In genomic region chr15:99613481-99613880, GRCh38 we compare ENCODE assay signal across 15 cellular contexts. TPM values are rescaled to one million over a fixed set of nuclear protein-coding genes. Genes with fewer than 3 reads are reported as not detected.
DNase-seq lines count a peak whose midpoint lies in the region; ATAC-seq, FAIRE-seq and TF ChIP-seq lines count a peak whose summit lies in the region.
"Had no signal": no experiment of that assay in that cellular context is flagged by ENCODE, and none has a peak within 500 bp of the region (broad histone marks: within the 10 kb centered on the region; RNA-seq: fewer than 3 reads in every experiment).

No MANE protein-coding gene starts in this region.

- H3K9ac ChIP-seq in liver (ENCODE audit: low read depth in 1 of 2, low read length in 2 of 2) = no peak overlapping the region
- no peak overlapping the region for H3K9ac ChIP-seq in HepG2 (ENCODE audit: insufficient read depth, low read depth, low read length)

- H3K9me3 ChIP-seq in liver (ENCODE audit: control insufficient read depth in 4 of 4, low read length in 3 of 4) (no peaks in the 10 kb centered on the region), HepG2 (ENCODE audit: low read length) (no peaks in the 10 kb centered on the region), neutrophil (no peaks in the 10 kb centered on the region)
- H3K9me3 ChIP-seq: Caco-2 had no signal

- no peak for DNase-seq in HepG2 (ENCODE audit: low spot score)
- DNase-seq in fibroblast of villous mesenchyme (ENCODE audit: low read depth) = peak; percentile 37
- DNase-seq in GM10266 (ENCODE audit: extremely low spot score) = no peak
- no peak for DNase-seq in SHP77 (lab: John Stamatoyannopoulos, UW)
- DNase-seq in NCI-H1436 treated with DMSO at 0.1 percent for 48 hours (lab: John Stamatoyannopoulos, UW) = no peak
- DNase-seq in stimulated activated CD4-positive, alpha-beta T cell treated with anti-CD3 and anti-CD28 coated beads, Interleukin-4, amount 100 ng/mL, for 1 hour = no peak
- DNase-seq: DMS53, NCI-H1436, NCI-H2081, NCI-H524 treated with DMSO at 0.1 percent for 48 hours had no signal

- FAIRE-seq in HepG2 (lab: Jason Lieb, UNC) = no peak

- POLR2A ChIA-PET in HepG2 (lab: Yijun Ruan, JAX) = no interaction called here

- ATAC-seq in HepG2 = no peak
- ATAC-seq: HCT116 had no signal

- H3K4me1 ChIP-seq in liver (ENCODE audit: control insufficient read depth in 4 of 4, insufficient read depth in 4 of 4, low read length in 3 of 4) (peaks cover 11 to 40% (median 38%) of the 10 kb centered on the region in 4 donors), HepG2 (ENCODE audit: insufficient read depth, low read length) (peaks cover 32% of the 10 kb centered on the region), neutrophil (ENCODE audit: control insufficient read depth in 1 of 2, insufficient read depth in 1 of 2, low read depth in 1 of 2, low read length in 1 of 2) (peaks cover 49 to 51% of the 10 kb centered on the region in 2 experiments)

- TF ChIP-seq EP300 in HepG2 (IDR thresholded peaks at IDR 0.05; ENCODE audit: low read depth in 2 of 2, low read length in 2 of 2) (no peak), HepG2 (CRISPR knock-in tag; IDR thresholded peaks at IDR 0.05; ENCODE audit: borderline replicate concordance) (no peak)

- H3K27me3 ChIP-seq in liver (ENCODE audit: control insufficient read depth in 4 of 4, insufficient read depth in 4 of 4, low read length in 3 of 4) = no peaks in the 10 kb centered on the region
- no peaks in the 10 kb centered on the region for H3K27me3 ChIP-seq in HepG2 (ENCODE audit: control insufficient read depth in 1 of 2, insufficient read depth in 2 of 2, low read length in 2 of 2)
- no peaks in the 10 kb centered on the region for H3K27me3 ChIP-seq in neutrophil

- CTCF ChIA-PET in HepG2 (lab: Yijun Ruan, JAX; ENCODE audit: low intra/inter-chr PET ratio, low total read pairs) = no interaction called here

- no peak for TF ChIP-seq CTCF in liver (IDR thresholded peaks at IDR 0.05; ENCODE audit: low read depth, low read length, missing input control)
- TF ChIP-seq CTCF in HepG2 (CRISPR knock-in tag; IDR thresholded peaks at IDR 0.05) = no peak
- no peak for TF ChIP-seq CTCF in fibroblast of villous mesenchyme (IDR thresholded peaks at IDR 0.05; ENCODE audit: insufficient read depth, low read depth, low read length)
- TF ChIP-seq CTCF in neutrophil (IDR thresholded peaks at IDR 0.05) = no peak
- TF ChIP-seq CTCF in GM10266 (IDR thresholded peaks at IDR 0.05; ENCODE audit: control insufficient read depth, insufficient read depth, low read depth, missing control alignments) = no peak

- H3K4me3 ChIP-seq in liver (ENCODE audit: low read depth in 1 of 3, low read length in 3 of 3) = no peak overlapping the region
- no peak overlapping the region for H3K4me3 ChIP-seq in HepG2 (replicated peaks in 1 of 3; ENCODE audit: insufficient read depth in 1 of 3, low read depth in 2 of 3, low read length in 3 of 3)
- H3K4me3 ChIP-seq in fibroblast of villous mesenchyme (ENCODE audit: low read depth, low read length) = no peak overlapping the region
- no peak overlapping the region for H3K4me3 ChIP-seq in neutrophil (ENCODE audit: low read depth in 1 of 2, low read length in 1 of 2)

- no peaks in the 10 kb centered on the region for H3K36me3 ChIP-seq in liver (ENCODE audit: control insufficient read depth in 4 of 4, insufficient read depth in 3 of 4, low read depth in 1 of 4, low read length in 3 of 4)
- no peaks in the 10 kb centered on the region for H3K36me3 ChIP-seq in HepG2 (replicated peaks in 1 of 2; ENCODE audit: control insufficient read depth in 1 of 2, insufficient read depth in 2 of 2, low read length in 2 of 2)
- H3K36me3 ChIP-seq in neutrophil = no peaks in the 10 kb centered on the region

- 68% methylated on average over 3 of the region's 3 CpGs for whole genome bisulfite sequencing in liver
- WGBS in HepG2 (ENCODE audit: low lambda C conversion rate) = 92% methylated on average over 3 of the region's 3 CpGs

- no peak for TF ChIP-seq POLR2A in HepG2 (IDR thresholded peaks at IDR 0.05; ENCODE audit: insufficient read depth in 1 of 2, low read depth in 2 of 2, low read length in 2 of 2)

- TF ChIP-seq RAD21 in liver (IDR thresholded peaks at IDR 0.05) = no peak
- no peak for TF ChIP-seq RAD21 in HepG2 (CRISPR knock-in tag; IDR thresholded peaks at IDR 0.05)

- H2AFZ ChIP-seq in HepG2 (ENCODE audit: low read length) = no peak overlapping the region

- no peak overlapping the region for H3K4me2 ChIP-seq in HepG2 (ENCODE audit: low read depth, low read length)

- in situ Hi-C loops in HepG2 (cut with HindIII; ENCODE audit: extremely low pct_ligation_motif_present, low pct_unique_long_range_greater_than_20kb) = no loop called here

- H3K27ac ChIP-seq in liver (ENCODE audit: low read depth in 1 of 2, low read length in 2 of 2) (peak overlapping the region; percentile 72 to 94), HepG2 (ENCODE audit: extremely low read length, insufficient read depth, low read length) (no peak overlapping the region), neutrophil (peak overlapping the region; percentile 80)
- H3K27ac ChIP-seq: C4-2B had no signal

- intact Hi-C loops in HepG2 (cut with micrococcal nuclease; ENCODE audit: unreplicated experiment) = no loop called here

- 0 out of 2 replicates have a peak, but pooled peaks cover 6% of the 10 kb centered on the region for H4K20me1 ChIP-seq in HepG2 (ENCODE audit: insufficient read depth, low read length)

- no TSS peak for BruUV-seq in HepG2 (replicated peaks; lab: Mats Ljungman, UMichigan)

- peaks cover 60% of the 10 kb centered on the region for H3K79me2 ChIP-seq in HepG2 (ENCODE audit: insufficient read depth, low read length)

TF ChIP-seq in liver, 16 proteins besides CTCF, POLR2A, EP300 and RAD21 (continues in another document):
- no peak for TF ChIP-seq ZBTB33 (IDR thresholded peaks at IDR 0.05)
- TF ChIP-seq TAF1 (conservative IDR thresholded peaks at IDR 0.05) = no peak
- TF ChIP-seq FOXA1 (IDR thresholded peaks at IDR 0.05) = no peak
- no peak for TF ChIP-seq FOXA2 (IDR thresholded peaks at IDR 0.05)
- no peak for TF ChIP-seq HNF4A (conservative IDR thresholded peaks at IDR 0.05)

TF ChIP-seq in HepG2, 621 proteins besides CTCF, POLR2A, EP300 and RAD21 (continues in another document):
- TF ChIP-seq ZNF709 (CRISPR knock-in tag; IDR thresholded peaks at IDR 0.05) = no peak
- TF ChIP-seq, protein P1, sequence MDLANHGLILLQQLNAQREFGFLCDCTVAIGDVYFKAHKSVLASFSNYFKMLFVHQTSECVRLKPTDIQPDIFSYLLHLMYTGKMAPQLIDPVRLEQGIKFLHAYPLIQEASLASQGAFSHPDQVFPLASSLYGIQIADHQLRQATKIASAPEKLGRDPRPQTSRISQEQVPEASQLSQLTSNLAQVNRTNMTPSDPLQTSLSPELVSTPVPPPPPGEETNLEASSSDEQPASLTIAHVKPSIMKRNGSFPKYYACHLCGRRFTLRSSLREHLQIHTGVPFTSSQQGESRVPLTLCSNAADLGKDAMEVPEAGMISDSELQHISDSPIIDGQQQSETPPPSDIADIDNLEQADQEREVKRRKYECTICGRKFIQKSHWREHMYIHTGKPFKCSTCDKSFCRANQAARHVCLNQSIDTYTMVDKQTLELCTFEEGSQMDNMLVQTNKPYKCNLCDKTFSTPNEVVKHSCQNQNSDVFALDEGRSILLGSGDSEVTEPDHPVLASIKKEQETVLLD (CRISPR knock-in tag; IDR thresholded peaks at IDR 0.05; ENCODE audit: low read depth) = no peak
- no peak for TF ChIP-seq ATF4 (CRISPR knock-in tag; IDR thresholded peaks at IDR 0.05)
- TF ChIP-seq ZNF704 (CRISPR knock-in tag; IDR thresholded peaks at IDR 0.05; ENCODE audit: borderline replicate concordance) = no peak

RNA-seq across cellular contexts. Expression of gene MEF2A, which starts 47.7 kb away (rescaled TPM):
- total RNA-seq in liver (10 to 100 TPM; 19.3 to 45.9 TPM), HepG2 (2016; rRNA removed; fragmentation: Illumina TruSeq; extraction: Trizol) (15.2 and 17.4 TPM in 2 replicates), fibroblast of villous mesenchyme (28.1 and 38.7 TPM in 2 replicates)
- polyA plus RNA-seq in liver (10 to 100 TPM in 1 of 2 donors, 1 to 10 TPM in 1; 8.5 to 17.1 TPM), HepG2 (2011; rRNA removed) (22.6 and 24.4 TPM in 2 replicates)
- 6.3 and 8.1 TPM in 2 replicates for total RNA-seq in HepG2 (2016; cell fraction: cytosol; rRNA removed; fragmentation: Illumina TruSeq; extraction: Trizol; ENCODE audit: low read depth)
- 13.7 and 16.9 TPM in 2 replicates for total RNA-seq in HepG2 (2016; cell fraction: insoluble cytoplasmic fraction; rRNA removed; fragmentation: Illumina TruSeq; extraction: Trizol)
- total RNA-seq in HepG2 (2016; cell fraction: membrane; rRNA removed; fragmentation: Illumina TruSeq; extraction: Trizol) = 13.4 and 13.7 TPM in 2 replicates
- total RNA-seq in HepG2 (2016; cell fraction: nucleus; rRNA removed; fragmentation: Illumina TruSeq; extraction: Trizol) = 30.8 and 34.3 TPM in 2 replicates
- 11.8 and 13.2 TPM in 2 replicates for polyA plus RNA-seq in HepG2 (2011; cell fraction: cytosol; rRNA removed)
- 27.9 and 28.7 TPM in 2 replicates for polyA plus RNA-seq in HepG2 (2011; cell fraction: nucleus; rRNA removed)
- polyA plus RNA-seq in HepG2 (2012) = 15.6 and 16.9 TPM in 2 replicates
- polyA plus RNA-seq in HepG2 (2016; cell fraction: cytosol; fragmentation: Illumina TruSeq; extraction: Trizol; ENCODE audit: low read depth) = 2.1 and 3.3 TPM in 2 replicates
- polyA plus RNA-seq in HepG2 (2016; cell fraction: insoluble cytoplasmic fraction; fragmentation: Illumina TruSeq; extraction: Trizol; ENCODE audit: low read depth) = 12.7 and 14.3 TPM in 2 replicates
- polyA plus RNA-seq in HepG2 (2016; cell fraction: membrane; fragmentation: Illumina TruSeq; extraction: Trizol; ENCODE audit: low read depth) = 4.4 and 4.7 TPM in 2 replicates
- polyA plus RNA-seq in HepG2 (2016; cell fraction: nucleus; fragmentation: Illumina TruSeq; extraction: Trizol; ENCODE audit: insufficient read depth, low read depth) = 18.7 and 22.5 TPM in 2 replicates
- polyA minus RNA-seq in HepG2 (2011; rRNA and poly(A)+ RNA removed; ENCODE audit: low replicate concordance) = 37.1 and 44.8 TPM in 2 replicates
- 18.9 and 22.9 TPM in 2 replicates for polyA minus RNA-seq in HepG2 (2011; cell fraction: cytosol; rRNA and poly(A)+ RNA removed)
- 73.7 and 74.0 TPM in 2 replicates for polyA minus RNA-seq in HepG2 (2011; cell fraction: nucleus; rRNA and poly(A)+ RNA removed)
